ENCODE assay signal across 8 cellular contexts in genomic region chr21:9247290-9247613, GRCh38.
A peak's percentile ranks its signal among the peaks of the same experiment; 100 is the strongest.
DNase-seq lines count a peak whose midpoint lies in the region; ATAC-seq, FAIRE-seq and TF ChIP-seq lines count a peak whose summit lies in the region.
"Not testable (repeated sequence)": the region's sequence is repeated elsewhere in the genome, so short reads cannot be mapped to it uniquely, and the experiment has no call there.

No MANE protein-coding gene starts in this region.

- H3K4me1 Mint-ChIP-seq in T-helper 17 cell; stimulated activated effector memory CD8-positive, alpha-beta T cell treated with anti-CD3 and anti-CD28 coated beads, Interleukin-12 subunit alpha, Interleukin-12 subunit beta, amount 100 ng/mL, for 72 hours: not testable (repeated sequence)

- intact Hi-C loops in Right ventricle myocardium superior (cut with DNase I); lower lobe of right lung (cut with DNase I): not testable (repeated sequence)

- H3K36me3 Mint-ChIP-seq in T-helper 17 cell (ENCODE audit: low read depth); stimulated activated effector memory CD8-positive, alpha-beta T cell treated with anti-CD3 and anti-CD28 coated beads, Interleukin-12 subunit alpha, Interleukin-12 subunit beta, amount 100 ng/mL, for 72 hours: not testable (repeated sequence)

- not testable (repeated sequence) for H3K4me3 Mint-ChIP-seq in T-helper 17 cell; stimulated activated effector memory CD8-positive, alpha-beta T cell treated with anti-CD3 and anti-CD28 coated beads, Interleukin-12 subunit alpha, Interleukin-12 subunit beta, amount 100 ng/mL, for 72 hours

- CTCF ChIA-PET in A549 (lab: Yijun Ruan, JAX) = not testable (repeated sequence)

- not testable (repeated sequence) for H3K27ac Mint-ChIP-seq in T-helper 17 cell; stimulated activated effector memory CD8-positive, alpha-beta T cell treated with anti-CD3 and anti-CD28 coated beads, Interleukin-12 subunit alpha, Interleukin-12 subunit beta, amount 100 ng/mL, for 72 hours

- TF ChIP-seq EP300 in A549 (IDR thresholded peaks at IDR 0.05) = not testable (repeated sequence)

- not testable (repeated sequence) for H3K27me3 ChIP-seq in lower lobe of right lung (ENCODE audit: low read depth)

- not testable (repeated sequence) for FAIRE-seq in A549 (lab: Jason Lieb, UNC)

- H3K27ac ChIP-seq in A549, lower lobe of right lung: not testable (repeated sequence)

- not testable (repeated sequence) for TF ChIP-seq CTCF in A549 (IDR thresholded peaks at IDR 0.05); lower lobe of right lung (IDR thresholded peaks at IDR 0.05)

- not testable (repeated sequence) for H3K36me3 ChIP-seq in lower lobe of right lung

- POLR2A ChIA-PET in A549 (lab: Yijun Ruan, JAX) = not testable (repeated sequence)

- peaks cover 27% of the 10 kb centered on the region for H3K9me3 Mint-ChIP-seq in stimulated activated effector memory CD8-positive, alpha-beta T cell treated with anti-CD3 and anti-CD28 coated beads, Interleukin-12 subunit alpha, Interleukin-12 subunit beta, amount 100 ng/mL, for 72 hours

- H3K9me3 ChIP-seq in A549 (peaks cover 10% of the 10 kb centered on the region; the same call in 2 of the 3 replicates), T-helper 17 cell (ENCODE audit: control insufficient read depth, low read length, poor library complexity, severe bottlenecking) (peaks cover 14% of the 10 kb centered on the region), lower lobe of right lung (peaks cover 20% of the 10 kb centered on the region)

- TF ChIP-seq RAD21 in A549 (conservative IDR thresholded peaks at IDR 0.05 in 1 of 2, IDR thresholded peaks at IDR 0.05 in 1 of 2) = not testable (repeated sequence)

- not testable (repeated sequence) for H3K4me1 ChIP-seq in A549, lower lobe of right lung

- ATAC-seq in A549 = peak; percentile 32 to 51; a peak in 3 of 6 replicates
- ATAC-seq in GM18909 (IDR thresholded peaks at IDR 0.05; ENCODE audit: poor library complexity, unreplicated experiment) = peak; percentile 40
- peak; percentile 39 for ATAC-seq in HG02610 (IDR thresholded peaks at IDR 0.05; ENCODE audit: unreplicated experiment)
- ATAC-seq in HG03097 (IDR thresholded peaks at IDR 0.05; ENCODE audit: low FRiP score, unreplicated experiment) = peak; percentile 25
- ATAC-seq in T-helper 17 cell = peak; percentile 40
- ATAC-seq in Right ventricle myocardium superior (ENCODE audit: poor library complexity) = peak; percentile 57
- ATAC-seq in lower lobe of right lung = peak; percentile 62 to 65
- peak; percentile 52 for ATAC-seq in stimulated activated effector memory CD8-positive, alpha-beta T cell treated with anti-CD3 and anti-CD28 coated beads, Interleukin-12 subunit alpha, Interleukin-12 subunit beta, amount 100 ng/mL, for 72 hours

- H3K27me3 Mint-ChIP-seq in T-helper 17 cell = not testable (repeated sequence)

- not testable (repeated sequence) for H3K4me2 ChIP-seq in A549

- H3K4me3 ChIP-seq in A549, lower lobe of right lung: not testable (repeated sequence)

- DNase-seq in A549 (ENCODE audit: low read depth in 1 of 2, low spot score in 1 of 2); T-helper 17 cell; Right ventricle myocardium superior; lower lobe of right lung; stimulated activated effector memory CD8-positive, alpha-beta T cell treated with anti-CD3 and anti-CD28 coated beads, Interleukin-12 subunit alpha, Interleukin-12 subunit beta, amount 100 ng/mL, for 72 hours (ENCODE audit: low spot score in 2 of 2): not testable (repeated sequence)

- TF ChIP-seq POLR2A in A549 (IDR thresholded peaks at IDR 0.05; ENCODE audit: low read length) = not testable (repeated sequence)
